Comparison of ENCODE assay signal across 17 cellular contexts in the genomic region with DNA sequence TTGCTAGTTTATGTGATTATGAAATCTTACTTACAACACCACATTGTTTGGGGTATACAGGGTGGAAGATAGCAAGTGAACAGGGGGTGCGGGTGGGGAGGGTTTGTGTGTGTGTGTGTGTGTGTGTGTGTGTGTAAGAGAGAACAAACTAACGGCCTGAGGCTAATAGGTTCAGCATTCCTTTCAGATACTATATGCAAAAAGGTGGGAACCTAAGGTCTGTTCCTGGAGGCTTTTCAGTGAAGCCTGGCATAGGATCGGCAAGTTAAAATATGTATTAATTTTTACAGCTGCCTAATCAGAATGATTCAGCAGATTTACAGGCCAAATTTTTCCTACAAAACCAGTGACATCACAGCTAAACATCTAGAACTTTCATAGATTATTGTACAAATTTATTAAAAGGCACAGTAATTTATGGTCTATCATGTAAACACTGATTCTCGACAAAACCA. TPM values are rescaled to one million over a fixed set of nuclear protein-coding genes. Genes with fewer than 3 reads are reported as not detected.
DNase-seq lines count a peak whose midpoint lies in the region; ATAC-seq and TF ChIP-seq lines count a peak whose summit lies in the region.
"Had no signal": no experiment of that assay in that cellular context is flagged by ENCODE, and none has a peak within 500 bp of the region (broad histone marks: within the 10 kb centered on the region; RNA-seq: fewer than 3 reads in every experiment).

No MANE protein-coding gene starts in this region.

- POLR2A ChIA-PET in RWPE1 (lab: Yijun Ruan, JAX; ENCODE audit: low non-redundant PET), result no interaction called here

- H3K27me3 ChIP-seq in skeletal muscle satellite cell (ENCODE audit: control insufficient read depth, insufficient read depth, low read length), result no peaks in the 10 kb centered on the region
- H3K27me3 ChIP-seq: transverse colon had no signal

- H3K4me3 ChIP-seq in skeletal muscle satellite cell (ENCODE audit: low read length), result no peak overlapping the region
- H3K4me3 ChIP-seq: skin epidermis, transverse colon had no signal

- H3K4me1 Mint-ChIP-seq in activated T-cell treated with anti-CD3 and anti-CD28 coated beads, Interleukin-2, amount 50 U/mL, for 72 hours (ENCODE audit: low read depth), result peaks cover under 1% of the 10 kb centered on the region

- CTCF ChIA-PET in RWPE1 (lab: Yijun Ruan, JAX), result no interaction called here

- H3K9ac ChIP-seq in skeletal muscle satellite cell (ENCODE audit: low read depth, low read length), result peak overlapping the region; percentile 56

- peak overlapping the region; percentile 85 for H3K27ac Mint-ChIP-seq in activated T-cell treated with anti-CD3 and anti-CD28 coated beads, Interleukin-2, amount 50 U/mL, for 72 hours

- DNase-seq in activated T-cell treated with anti-CD3 and anti-CD28 coated beads, Interleukin-2, amount 50 U/mL, for 72 hours, result no peak
- no peak for DNase-seq in activated T-cell treated with anti-CD3 and anti-CD28 coated beads for 4 hours
- DNase-seq in RWPE1 (ENCODE audit: low spot score), result no peak
- DNase-seq in fibroblast of gingiva (ENCODE audit: low read depth), result peak; percentile 67
- DNase-seq in stimulated activated CD4-positive, alpha-beta T cell treated with anti-CD3 and anti-CD28 coated beads, Interleukin-2, amount 100 ng/mL, for 24 hours, result no peak
- no peak for DNase-seq in MV-4-11 (lab: John Stamatoyannopoulos, UW)
- DNase-seq: activated T-cell treated with anti-CD3 and anti-CD28 coated beads, Interleukin-2, amount 50 U/mL, for 48 hours; cerebellar nuclear complex; DMS79; foreskin melanocyte; immature natural killer cell; KG1; NCI-H2081 treated with DMSO at 0.1 percent for 48 hours; transverse colon had no signal

- H3K36me3 Mint-ChIP-seq in activated T-cell treated with anti-CD3 and anti-CD28 coated beads, Interleukin-2, amount 50 U/mL, for 72 hours (ENCODE audit: insufficient read depth in 2 of 2), result peaks cover 5 to 23% of the 10 kb centered on the region in 2 donors

- H3K4me3 Mint-ChIP-seq in activated T-cell treated with anti-CD3 and anti-CD28 coated beads, Interleukin-2, amount 50 U/mL, for 72 hours, result no peak overlapping the region
- H3K4me3 Mint-ChIP-seq: immature natural killer cell had no signal

- H3K4me1 ChIP-seq in skeletal muscle satellite cell (ENCODE audit: control insufficient read depth, insufficient read depth, low read length), result peaks cover 18% of the 10 kb centered on the region

- peak overlapping the region; percentile 47; the same call in 1 of the 2 replicates for H3K27ac ChIP-seq in RWPE1
- H3K27ac ChIP-seq: skin epidermis had no signal

- H3K27me3 Mint-ChIP-seq in activated T-cell treated with anti-CD3 and anti-CD28 coated beads, Interleukin-2, amount 50 U/mL, for 72 hours (ENCODE audit: low read depth), result no peaks in the 10 kb centered on the region

- no peak overlapping the region for H3K4me2 ChIP-seq in skeletal muscle satellite cell (ENCODE audit: low read length)

- H3K36me3 ChIP-seq in skeletal muscle satellite cell (ENCODE audit: insufficient read depth, low read length), result peaks cover 50% of the 10 kb centered on the region

- ATAC-seq in activated T-cell treated with anti-CD3 and anti-CD28 coated beads, Interleukin-2, amount 50 U/mL, for 72 hours (replicated peaks in 1 of 2), result no peak
- no peak for ATAC-seq in GM18511 (IDR thresholded peaks at IDR 0.05; ENCODE audit: unreplicated experiment)

- no peaks in the 10 kb centered on the region for H3K9me3 ChIP-seq in skeletal muscle satellite cell (replicated peaks; ENCODE audit: low read length)
- H3K9me3 ChIP-seq: transverse colon had no signal

- H3K9me3 Mint-ChIP-seq in activated T-cell treated with anti-CD3 and anti-CD28 coated beads, Interleukin-2, amount 50 U/mL, for 72 hours, result peaks cover 0 to 1% of the 10 kb centered on the region in 2 donors
- H3K9me3 Mint-ChIP-seq: immature natural killer cell had no signal

- TF ChIP-seq CTCF in RWPE1 (conservative IDR thresholded peaks at IDR 0.05; ENCODE audit: low read depth), result no peak

RNA-seq across cellular contexts. Expression of gene SPDYA, which starts 7.6 kb away (rescaled TPM):
- total RNA-seq in activated T-cell treated with anti-CD3 and anti-CD28 coated beads, Interleukin-2, amount 50 U/mL, for 72 hours, result 1 to 10 TPM; 1.1 to 1.5 TPM
- 0.44 and 1.0 TPM in 2 replicates for total RNA-seq in skeletal muscle satellite cell (2012; rRNA removed)

RNA-seq across cellular contexts. Expression of gene PPP1CB, which starts 51.4 kb away (rescaled TPM):
- 100 to 1,000 TPM; 250 to 256 TPM for total RNA-seq in activated T-cell treated with anti-CD3 and anti-CD28 coated beads, Interleukin-2, amount 50 U/mL, for 72 hours
- 125 and 151 TPM in 2 replicates for total RNA-seq in skeletal muscle satellite cell (2012; rRNA removed)
